ENCODE assay signal across 9 cellular contexts in genomic region chr17:73343168-73343634, GRCh38. TPM values are rescaled to one million over a fixed set of nuclear protein-coding genes. Genes with fewer than 3 reads are reported as not detected.
A peak's percentile ranks its signal among the peaks of the same experiment; 100 is the strongest.
DNase-seq lines count a peak whose midpoint lies in the region; ATAC-seq, FAIRE-seq and TF ChIP-seq lines count a peak whose summit lies in the region.
"Had no signal": no experiment of that assay in that cellular context is flagged by ENCODE, and none has a peak within 500 bp of the region (broad histone marks: within the 10 kb centered on the region; RNA-seq: fewer than 3 reads in every experiment).

No MANE protein-coding gene starts in this region.

- intact Hi-C loops in Panc1 (cut with micrococcal nuclease; ENCODE audit: unreplicated experiment) (no loop called here), pancreas (cut with DNase I) (no loop called here)

- FAIRE-seq in pancreas (lab: Jason Lieb, UNC), result no peak
- FAIRE-seq: TTC549 had no signal

- CTCF ChIA-PET in Panc1 (lab: Charles Lee), result interaction anchor here (0.6 kb wide), 1 partner anchor 684 kb away, joined by 6 read pairs; no protein-coding TSS in a partner anchor

- H3K4me3 ChIP-seq in Panc1 (ENCODE audit: low read depth in 2 of 2, low read length in 2 of 2), result no peak overlapping the region
- peak overlapping the region; percentile 24 to 31 for H3K4me3 ChIP-seq in foreskin fibroblast (ENCODE audit: low read depth in 1 of 2, low read length in 2 of 2)
- no peak overlapping the region for H3K4me3 ChIP-seq in pancreas

- H3K27me3 ChIP-seq in Panc1 (ENCODE audit: control insufficient read depth, insufficient read depth, low read length) (no peaks in the 10 kb centered on the region), pancreas (no peaks in the 10 kb centered on the region)

- peak overlapping the region; percentile 85 for H3K27ac ChIP-seq in Panc1 (ENCODE audit: low read length)
- peak overlapping the region in 1 of 4 donors; percentile 33 for H3K27ac ChIP-seq in pancreas

- TF ChIP-seq CTCF in Panc1 (IDR thresholded peaks at IDR 0.05), result no peak
- TF ChIP-seq CTCF in foreskin fibroblast (IDR thresholded peaks at IDR 0.05; ENCODE audit: low read depth, low read length), result no peak
- TF ChIP-seq CTCF in pancreas (IDR thresholded peaks at IDR 0.05), result no peak

- no TSS peak for BruUV-seq in Panc1 (replicated peaks; lab: Mats Ljungman, UMichigan)

- POLR2A ChIA-PET in Panc1 (lab: Charles Lee), result interaction anchor here (0.6 kb wide), 1 partner anchor 25 kb away, joined by 5 read pairs; no protein-coding TSS in a partner anchor

- H3K4me1 ChIP-seq in Panc1 (ENCODE audit: control insufficient read depth, insufficient read depth, low read length), result peaks cover 35% of the 10 kb centered on the region
- H3K4me1 ChIP-seq in pancreas, result peaks cover 0 to 3% (median 0%) of the 10 kb centered on the region in 3 donors

- H3K36me3 ChIP-seq in Panc1 (ENCODE audit: control insufficient read depth, insufficient read depth, low read length), result no peaks in the 10 kb centered on the region
- H3K36me3 ChIP-seq in pancreas, result no peaks in the 10 kb centered on the region

- ATAC-seq in Panc1 (no peak), pancreas (peak; percentile 36 to 67 (median 44)), HG02763 (IDR thresholded peaks at IDR 0.05; ENCODE audit: unreplicated experiment) (no peak)

- WGBS in pancreas, 2 donors, result 44 to 57% methylated on average over 17 of the region's 17 CpGs

- DNase-seq in C1 segment of cervical spinal cord (lab: John Stamatoyannopoulos, UW) (peak in 12 of 14 donors; percentile 30 to 80 (median 68)), Panc1 (ENCODE audit: low read depth, low spot score) (no peak), foreskin fibroblast (peak; percentile 87 to 96), pancreas (peak in 2 of 6 donors; percentile 52 to 53), activated T-cell treated with anti-CD3 and anti-CD28 coated beads for 4 hours (no peak), NCI-H345 treated with DMSO at 0.1 percent for 48 hours (lab: John Stamatoyannopoulos, UW; ENCODE audit: unreplicated experiment) (no peak), NCI-H748 treated with DMSO at 0.1 percent for 48 hours (lab: John Stamatoyannopoulos, UW) (no peak)

- in situ Hi-C loops in Panc1 (cut with HindIII; ENCODE audit: low pct_unique_long_range_greater_than_20kb, low sequenced_read_pairs), result no loop called here

- H3K9me3 ChIP-seq in Panc1 (ENCODE audit: control insufficient read depth, insufficient read depth, low read depth, low read length) (no peaks in the 10 kb centered on the region), pancreas (no peaks in the 10 kb centered on the region)

RNA-seq across cellular contexts. Expression of gene CDC42EP4, which starts 31.4 kb away (rescaled TPM):
- total RNA-seq in Panc1 (2021; ENCODE audit: unreplicated experiment), result 65.9 TPM
- 69.7 TPM for polyA plus RNA-seq in Panc1 (2012; ENCODE audit: insufficient read length)
- total RNA-seq in pancreas, result 10 to 100 TPM; 43.2 to 56.2 (median 46.9) TPM
- polyA plus RNA-seq in pancreas, result 10 to 100 TPM; 24.2 to 28.9 TPM

Comparison
In these comparisons a context has a peak if more than half of its experiments do, and no peak if none do; other contexts are left out.
1. DNase-seq: peak in C1 segment of cervical spinal cord (12 of 14) and foreskin fibroblast (2 of 2); none in Panc1 (single experiment), activated T-cell treated with anti-CD3 and anti-CD28 coated beads for 4 hours (single experiment), NCI-H345 treated with DMSO at 0.1 percent for 48 hours (single experiment) and NCI-H748 treated with DMSO at 0.1 percent for 48 hours (single experiment).
2. ATAC-seq: peak in pancreas (4 of 4); none in Panc1 (single experiment) and HG02763 (single experiment).
3. H3K4me3 ChIP-seq: peak in foreskin fibroblast (2 of 2); none in Panc1 (0 of 2) and pancreas (0 of 4).